ENCODE assay signal across 8 cellular contexts in genomic region chr7:101162551-101163280, GRCh38. TPM values are rescaled to one million over a fixed set of nuclear protein-coding genes. Genes with fewer than 3 reads are reported as not detected.
DNase-seq lines count a peak whose midpoint lies in the region; ATAC-seq lines count a peak whose summit lies in the region.

No MANE protein-coding gene starts in this region.

- peak overlapping the region; percentile 64 for H3K4me3 Mint-ChIP-seq in natural killer cell treated with Interleukin-12 subunit alpha and Interleukin-12 subunit beta and Interleukin-15 and Interleukin-18, amount 100 ng/mL, for 72 hours

- peaks cover 14 to 20% of the 10 kb centered on the region in 2 donors for H3K4me1 Mint-ChIP-seq in natural killer cell treated with Interleukin-12 subunit alpha and Interleukin-12 subunit beta and Interleukin-15 and Interleukin-18, amount 100 ng/mL, for 72 hours (ENCODE audit: low read depth in 2 of 2)

- peak overlapping the region; percentile 77 for H3K9ac ChIP-seq in HUES6 (ENCODE audit: low read length)

- H3K27me3 ChIP-seq in HUES6 (ENCODE audit: control insufficient read depth, insufficient read depth, low read length), result peaks cover 38% of the 10 kb centered on the region
- H3K27me3 ChIP-seq in ectodermal cell (ENCODE audit: control insufficient read depth, insufficient read depth, low read length, poor library complexity, severe bottlenecking), result peaks cover 67% of the 10 kb centered on the region

- 0 to 1% methylated on average over 74 of the region's 74 CpGs for WGBS in ectodermal cell, 2 experiments

- peaks cover 22% of the 10 kb centered on the region in 2 donors for H3K27me3 Mint-ChIP-seq in natural killer cell treated with Interleukin-12 subunit alpha and Interleukin-12 subunit beta and Interleukin-15 and Interleukin-18, amount 100 ng/mL, for 72 hours

- H3K4me1 ChIP-seq in HUES6 (ENCODE audit: control insufficient read depth, insufficient read depth, low read length) (peaks cover 46% of the 10 kb centered on the region), ectodermal cell (ENCODE audit: control insufficient read depth, insufficient read depth, low read length) (peaks cover 51% of the 10 kb centered on the region)

- H3K9me3 Mint-ChIP-seq in natural killer cell treated with Interleukin-12 subunit alpha and Interleukin-12 subunit beta and Interleukin-15 and Interleukin-18, amount 100 ng/mL, for 72 hours, result no peaks in the 10 kb centered on the region

- peak overlapping the region; percentile 56; the same call in 1 of the 2 replicates for H3K27ac ChIP-seq in HUES6 (ENCODE audit: low read depth, low read length)
- H3K27ac ChIP-seq in ectodermal cell (ENCODE audit: insufficient read depth, low read depth, low read length, poor library complexity, severe bottlenecking), result peak overlapping the region; percentile 22

- H3K9me3 ChIP-seq in HUES6 (ENCODE audit: control insufficient read depth, insufficient read depth, low read depth, low read length), result no peaks in the 10 kb centered on the region
- H3K9me3 ChIP-seq in ectodermal cell (ENCODE audit: control insufficient read depth, low read length), result no peaks in the 10 kb centered on the region

- H3K4me3 ChIP-seq in HUES6 (ENCODE audit: low read depth, low read length) (peak overlapping the region; percentile 62), ectodermal cell (ENCODE audit: insufficient read depth, low read depth, low read length) (peak overlapping the region; percentile 32)

- DNase-seq in DMS53 (lab: John Stamatoyannopoulos, UW), result peak; percentile 96
- DNase-seq in RPMI8226, result peak; percentile 65
- DNase-seq in natural killer cell treated with Interleukin-12 subunit alpha and Interleukin-12 subunit beta and Interleukin-15 and Interleukin-18, amount 100 ng/mL, for 72 hours (ENCODE audit: low spot score), result no peak
- DNase-seq in activated CD4-positive, alpha-beta T cell treated with anti-CD3 and anti-CD28 coated beads for 48 hours, result no peak

- no peaks in the 10 kb centered on the region for H3K36me3 Mint-ChIP-seq in natural killer cell treated with Interleukin-12 subunit alpha and Interleukin-12 subunit beta and Interleukin-15 and Interleukin-18, amount 100 ng/mL, for 72 hours

- H3K36me3 ChIP-seq in HUES6 (ENCODE audit: control insufficient read depth, insufficient read depth, low read length), result peaks cover 13% of the 10 kb centered on the region
- H3K36me3 ChIP-seq in ectodermal cell (ENCODE audit: control insufficient read depth, insufficient read depth, low read length), result no peaks in the 10 kb centered on the region

- no peak overlapping the region for H3K27ac Mint-ChIP-seq in natural killer cell treated with Interleukin-12 subunit alpha and Interleukin-12 subunit beta and Interleukin-15 and Interleukin-18, amount 100 ng/mL, for 72 hours

- peak in 1 of 2 donors; percentile 25 for ATAC-seq in natural killer cell treated with Interleukin-12 subunit alpha and Interleukin-12 subunit beta and Interleukin-15 and Interleukin-18, amount 100 ng/mL, for 72 hours
- ATAC-seq in GM18498 (IDR thresholded peaks at IDR 0.05; ENCODE audit: unreplicated experiment) (no peak), HG03039 (IDR thresholded peaks at IDR 0.05; ENCODE audit: unreplicated experiment) (no peak)

RNA-seq across cellular contexts. Expression of gene VGF, which starts 2.7 kb away (rescaled TPM):
- 7.0 TPM for polyA plus RNA-seq in ectodermal cell (2013, experiment 1 of 4)
- 3.8 TPM for polyA plus RNA-seq in ectodermal cell (2013, experiment 2 of 4)
- polyA plus RNA-seq in ectodermal cell (2013, experiment 3 of 4), result 3.1 TPM
- polyA plus RNA-seq in ectodermal cell (2013, experiment 4 of 4), result 2.4 TPM
- under 1 TPM in 1 of 2 donors, not detected in 1; 0.31 TPM for total RNA-seq in natural killer cell treated with Interleukin-12 subunit alpha and Interleukin-12 subunit beta and Interleukin-15 and Interleukin-18, amount 100 ng/mL, for 72 hours

RNA-seq across cellular contexts. Expression of gene AP1S1, which starts 8.4 kb away (rescaled TPM):
- polyA plus RNA-seq in ectodermal cell (2013, experiment 1 of 4), result 57.2 TPM
- 50.0 TPM for polyA plus RNA-seq in ectodermal cell (2013, experiment 2 of 4)
- 43.9 TPM for polyA plus RNA-seq in ectodermal cell (2013, experiment 3 of 4)
- 47.8 TPM for polyA plus RNA-seq in ectodermal cell (2013, experiment 4 of 4)
- total RNA-seq in natural killer cell treated with Interleukin-12 subunit alpha and Interleukin-12 subunit beta and Interleukin-15 and Interleukin-18, amount 100 ng/mL, for 72 hours, result 10 to 100 TPM; 30.9 to 39.4 TPM

RNA-seq across cellular contexts. Expression of gene NAT16, which starts 17.4 kb away (rescaled TPM):
- polyA plus RNA-seq in ectodermal cell (2013, experiment 1 of 4), result 0.96 TPM
- 0.46 TPM for polyA plus RNA-seq in ectodermal cell (2013, experiment 2 of 4)
- polyA plus RNA-seq in ectodermal cell (2013, experiment 3 of 4), result 0.48 TPM
- polyA plus RNA-seq in ectodermal cell (2013, experiment 4 of 4), result 0.89 TPM
- total RNA-seq in natural killer cell treated with Interleukin-12 subunit alpha and Interleukin-12 subunit beta and Interleukin-15 and Interleukin-18, amount 100 ng/mL, for 72 hours, result not detected

RNA-seq across cellular contexts. Expression of gene SERPINE1, which starts 35.8 kb away (rescaled TPM):
- 2.8 TPM for polyA plus RNA-seq in ectodermal cell (2013, experiment 1 of 4)
- polyA plus RNA-seq in ectodermal cell (2013, experiment 2 of 4), result 1.7 TPM
- polyA plus RNA-seq in ectodermal cell (2013, experiment 3 of 4), result 2.7 TPM
- 3.0 TPM for polyA plus RNA-seq in ectodermal cell (2013, experiment 4 of 4)
- not detected for total RNA-seq in natural killer cell treated with Interleukin-12 subunit alpha and Interleukin-12 subunit beta and Interleukin-15 and Interleukin-18, amount 100 ng/mL, for 72 hours

RNA-seq across cellular contexts. Expression of gene MOGAT3, which starts 38.1 kb away (rescaled TPM):
- not detected for polyA plus RNA-seq in ectodermal cell (2013, experiment 1 of 4)
- not detected for polyA plus RNA-seq in ectodermal cell (2013, experiment 2 of 4)
- polyA plus RNA-seq in ectodermal cell (2013, experiment 3 of 4), result not detected
- not detected for polyA plus RNA-seq in ectodermal cell (2013, experiment 4 of 4)
- total RNA-seq in natural killer cell treated with Interleukin-12 subunit alpha and Interleukin-12 subunit beta and Interleukin-15 and Interleukin-18, amount 100 ng/mL, for 72 hours, result not detected

Comparison
In these comparisons a context has a peak if more than half of its experiments do, and no peak if none do; other contexts are left out.
1. DNase-seq: peak in DMS53 (single experiment) and RPMI8226 (single experiment); none in natural killer cell treated with Interleukin-12 subunit alpha and Interleukin-12 subunit beta and Interleukin-15 and Interleukin-18, amount 100 ng/mL, for 72 hours (single experiment) and activated CD4-positive, alpha-beta T cell treated with anti-CD3 and anti-CD28 coated beads for 48 hours (single experiment).